ENCODE assay signal across 28 cellular contexts in the genomic region with DNA sequence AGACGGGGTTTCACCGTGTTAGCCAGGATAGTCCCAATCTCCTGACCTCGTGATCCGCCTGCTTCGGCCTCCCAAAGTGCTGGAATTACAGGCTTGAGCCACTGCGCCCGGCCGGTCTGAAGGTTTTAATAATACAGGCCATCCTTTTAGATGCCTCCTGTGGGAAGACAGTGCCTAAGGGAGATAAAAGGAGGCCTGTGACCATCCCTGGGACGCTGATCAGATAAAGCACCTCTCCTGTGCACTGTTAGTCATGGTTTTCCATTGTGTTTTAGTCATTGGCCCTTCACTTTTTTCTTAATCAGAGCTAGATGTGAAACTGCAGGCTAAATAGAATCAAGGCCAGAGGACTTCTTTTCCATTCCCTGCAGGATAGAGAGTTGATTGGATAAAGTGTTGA. TPM values are rescaled to one million over a fixed set of nuclear protein-coding genes. Genes with fewer than 3 reads are reported as not detected.
A peak's percentile ranks its signal among the peaks of the same experiment; 100 is the strongest.
DNase-seq lines count a peak whose midpoint lies in the region; ATAC-seq and TF ChIP-seq lines count a peak whose summit lies in the region.
"Had no signal": no experiment of that assay in that cellular context is flagged by ENCODE, and none has a peak within 500 bp of the region (broad histone marks: within the 10 kb centered on the region; RNA-seq: fewer than 3 reads in every experiment).

No MANE protein-coding gene starts in this region.

- no peaks in the 10 kb centered on the region for H3K9me3 ChIP-seq in smooth muscle cell (replicated peaks; ENCODE audit: low read depth)
- H3K9me3 ChIP-seq: A549, HAP-1, MG63, SJCRH30 had no signal

- no peak overlapping the region for H3K27ac ChIP-seq in smooth muscle cell (ENCODE audit: low read depth)
- H3K27ac ChIP-seq: A549, SJCRH30 had no signal

- H4K20me1 ChIP-seq in smooth muscle cell (ENCODE audit: low read depth), result peaks cover 38% of the 10 kb centered on the region

- H3K4me3 ChIP-seq in smooth muscle cell, result no peak overlapping the region
- H3K4me3 ChIP-seq: A549, GM12878, HAP-1, MG63, SJCRH30 had no signal

- no peaks in the 10 kb centered on the region for H3K4me1 ChIP-seq in smooth muscle cell (ENCODE audit: low read depth)
- H3K4me1 ChIP-seq: HAP-1, SJCRH30 had no signal

- peaks cover 8% of the 10 kb centered on the region for H3K79me2 ChIP-seq in smooth muscle cell (ENCODE audit: low read depth)

- no peak for ATAC-seq in activated naive CD8-positive, alpha-beta T cell treated with anti-CD3 and anti-CD28 coated beads, Interleukin-2, amount 10 ng/mL, durations not matched to agents 7 days and 5 days (ENCODE audit: low read depth)
- ATAC-seq: A549 had no signal

- intact Hi-C loops in activated T-helper 2 cell treated with anti-CD3 and anti-CD28 coated beads, Interferon-gamma antibody, Interleukin-2, Interleukin-4, amounts not matched to agents 10 μg/mL and 5 μg/mL and 100 μg/mL, durations not matched to agents 14 hours and 24 hours and 36 hours (cut with micrococcal nuclease), result no loop called here

- TF ChIP-seq CTCF in endothelial cell (IDR thresholded peaks at IDR 0.05; ENCODE audit: unreplicated experiment) (no peak), smooth muscle cell (IDR thresholded peaks at IDR 0.05; ENCODE audit: borderline replicate concordance, insufficient read depth, poor library complexity, severe bottlenecking) (no peak)

- no peak overlapping the region for H2AFZ ChIP-seq in smooth muscle cell (ENCODE audit: low read depth)

- POLR2A ChIA-PET in activated naive CD8-positive, alpha-beta T cell treated with anti-CD3 and anti-CD28 coated beads, Interleukin-2, amount 10 ng/mL, durations not matched to agents 7 days and 5 days (lab: Charles Lee), result no interaction called here

- no peak for DNase-seq in activated naive CD8-positive, alpha-beta T cell treated with anti-CD3 and anti-CD28 coated beads, Interleukin-2, amount 10 ng/mL, durations not matched to agents 7 days and 5 days
- DNase-seq in activated naive CD8-positive, alpha-beta T cell treated with anti-CD3 and anti-CD28 coated beads for 36 hours, result no peak
- no peak for DNase-seq in activated T-helper 2 cell treated with anti-CD3 and anti-CD28 coated beads, Interferon-gamma antibody, Interleukin-2, Interleukin-4, amounts not matched to agents 10 μg/mL and 5 μg/mL and 100 μg/mL, durations not matched to agents 14 hours and 24 hours and 36 hours (ENCODE audit: low spot score)
- DNase-seq in endothelial cell (ENCODE audit: low spot score) (no peak), hippocampal formation (lab: John Stamatoyannopoulos, UW) (no peak), smooth muscle cell (lab: John Stamatoyannopoulos, UW; ENCODE audit: unreplicated experiment) (no peak)
- DNase-seq in effector CD4-positive, alpha-beta T cell, result no peak
- DNase-seq: AML-193; C1 segment of cervical spinal cord; CD4-positive, alpha-beta memory T cell; COR-L47; DMS79; EL; GDM1; GOT3; HFFc6; KBM-7; MG63; NCI-H1105 treated with DMSO at 0.1 percent for 48 hours; NCI-H146; NCI-H1930; NCI-H2107; NCI-H524; NCI-H774; SJCRH30 had no signal

- peaks cover 30% of the 10 kb centered on the region for H3K4me1 Mint-ChIP-seq in activated naive CD8-positive, alpha-beta T cell treated with anti-CD3 and anti-CD28 coated beads, Interleukin-2, amount 10 ng/mL, durations not matched to agents 7 days and 5 days
- H3K4me1 Mint-ChIP-seq in activated naive CD8-positive, alpha-beta T cell treated with anti-CD3 and anti-CD28 coated beads for 36 hours, result peaks cover 13% of the 10 kb centered on the region
- H3K4me1 Mint-ChIP-seq in activated T-helper 2 cell treated with anti-CD3 and anti-CD28 coated beads, Interferon-gamma antibody, Interleukin-2, Interleukin-4, amounts not matched to agents 10 μg/mL and 5 μg/mL and 100 μg/mL, durations not matched to agents 14 hours and 24 hours and 36 hours (ENCODE audit: low read depth), result peaks cover 23% of the 10 kb centered on the region
- H3K4me1 Mint-ChIP-seq in endothelial cell (ENCODE audit: unreplicated experiment), result peaks cover 10% of the 10 kb centered on the region

- H3K9ac ChIP-seq in smooth muscle cell (ENCODE audit: low read depth), result no peak overlapping the region

- peak overlapping the region; percentile 59 for H3K27ac Mint-ChIP-seq in activated naive CD8-positive, alpha-beta T cell treated with anti-CD3 and anti-CD28 coated beads, Interleukin-2, amount 10 ng/mL, durations not matched to agents 7 days and 5 days
- H3K27ac Mint-ChIP-seq in activated naive CD8-positive, alpha-beta T cell treated with anti-CD3 and anti-CD28 coated beads for 36 hours, result no peak overlapping the region
- peak overlapping the region; percentile 7 for H3K27ac Mint-ChIP-seq in activated T-helper 2 cell treated with anti-CD3 and anti-CD28 coated beads, Interferon-gamma antibody, Interleukin-2, Interleukin-4, amounts not matched to agents 10 μg/mL and 5 μg/mL and 100 μg/mL, durations not matched to agents 14 hours and 24 hours and 36 hours
- no peak overlapping the region for H3K27ac Mint-ChIP-seq in endothelial cell (ENCODE audit: unreplicated experiment)
- H3K27ac Mint-ChIP-seq: HFFc6 had no signal

- no peaks in the 10 kb centered on the region for H3K9me3 Mint-ChIP-seq in activated naive CD8-positive, alpha-beta T cell treated with anti-CD3 and anti-CD28 coated beads, Interleukin-2, amount 10 ng/mL, durations not matched to agents 7 days and 5 days
- H3K9me3 Mint-ChIP-seq in activated naive CD8-positive, alpha-beta T cell treated with anti-CD3 and anti-CD28 coated beads for 36 hours, result no peaks in the 10 kb centered on the region
- H3K9me3 Mint-ChIP-seq in activated T-helper 2 cell treated with anti-CD3 and anti-CD28 coated beads, Interferon-gamma antibody, Interleukin-2, Interleukin-4, amounts not matched to agents 10 μg/mL and 5 μg/mL and 100 μg/mL, durations not matched to agents 14 hours and 24 hours and 36 hours, result no peaks in the 10 kb centered on the region
- no peaks in the 10 kb centered on the region for H3K9me3 Mint-ChIP-seq in endothelial cell (ENCODE audit: unreplicated experiment)
- H3K9me3 Mint-ChIP-seq: CD4-positive, alpha-beta memory T cell; HFFc6 had no signal

- no peaks in the 10 kb centered on the region for H3K27me3 ChIP-seq in smooth muscle cell (ENCODE audit: low read depth)
- H3K27me3 ChIP-seq: MG63, SJCRH30 had no signal

- no peaks in the 10 kb centered on the region for H3F3A ChIP-seq in smooth muscle cell (ENCODE audit: low read depth)

- H3K4me3 Mint-ChIP-seq in activated naive CD8-positive, alpha-beta T cell treated with anti-CD3 and anti-CD28 coated beads, Interleukin-2, amount 10 ng/mL, durations not matched to agents 7 days and 5 days, result peak overlapping the region; percentile 26
- no peak overlapping the region for H3K4me3 Mint-ChIP-seq in activated naive CD8-positive, alpha-beta T cell treated with anti-CD3 and anti-CD28 coated beads for 36 hours
- no peak overlapping the region for H3K4me3 Mint-ChIP-seq in activated T-helper 2 cell treated with anti-CD3 and anti-CD28 coated beads, Interferon-gamma antibody, Interleukin-2, Interleukin-4, amounts not matched to agents 10 μg/mL and 5 μg/mL and 100 μg/mL, durations not matched to agents 14 hours and 24 hours and 36 hours (ENCODE audit: low read depth)
- H3K4me3 Mint-ChIP-seq in endothelial cell (ENCODE audit: unreplicated experiment), result peak overlapping the region; percentile 44
- H3K4me3 Mint-ChIP-seq: CD4-positive, alpha-beta memory T cell; HFFc6 had no signal

- H3K36me3 Mint-ChIP-seq in activated naive CD8-positive, alpha-beta T cell treated with anti-CD3 and anti-CD28 coated beads, Interleukin-2, amount 10 ng/mL, durations not matched to agents 7 days and 5 days, result peaks cover 28% of the 10 kb centered on the region
- peaks cover 31% of the 10 kb centered on the region for H3K36me3 Mint-ChIP-seq in activated naive CD8-positive, alpha-beta T cell treated with anti-CD3 and anti-CD28 coated beads for 36 hours
- H3K36me3 Mint-ChIP-seq in activated T-helper 2 cell treated with anti-CD3 and anti-CD28 coated beads, Interferon-gamma antibody, Interleukin-2, Interleukin-4, amounts not matched to agents 10 μg/mL and 5 μg/mL and 100 μg/mL, durations not matched to agents 14 hours and 24 hours and 36 hours (ENCODE audit: low read depth), result peaks cover 77% of the 10 kb centered on the region
- H3K36me3 Mint-ChIP-seq in endothelial cell (ENCODE audit: low read depth, unreplicated experiment), result peaks cover 56% of the 10 kb centered on the region

- peaks cover 4% of the 10 kb centered on the region for H3K36me3 ChIP-seq in smooth muscle cell (ENCODE audit: low read depth)

- 94% methylated on average over 9 of the region's 9 CpGs for WGBS in smooth muscle cell (ENCODE audit: low lambda C conversion rate)

- H3K27me3 Mint-ChIP-seq in activated naive CD8-positive, alpha-beta T cell treated with anti-CD3 and anti-CD28 coated beads, Interleukin-2, amount 10 ng/mL, durations not matched to agents 7 days and 5 days, result no peaks in the 10 kb centered on the region
- no peaks in the 10 kb centered on the region for H3K27me3 Mint-ChIP-seq in activated naive CD8-positive, alpha-beta T cell treated with anti-CD3 and anti-CD28 coated beads for 36 hours
- no peaks in the 10 kb centered on the region for H3K27me3 Mint-ChIP-seq in activated T-helper 2 cell treated with anti-CD3 and anti-CD28 coated beads, Interferon-gamma antibody, Interleukin-2, Interleukin-4, amounts not matched to agents 10 μg/mL and 5 μg/mL and 100 μg/mL, durations not matched to agents 14 hours and 24 hours and 36 hours (ENCODE audit: low read depth)
- peaks cover 5% of the 10 kb centered on the region for H3K27me3 Mint-ChIP-seq in endothelial cell (ENCODE audit: unreplicated experiment)
- H3K27me3 Mint-ChIP-seq: CD4-positive, alpha-beta memory T cell had no signal

- H3K4me2 ChIP-seq in smooth muscle cell, result no peak overlapping the region
- H3K4me2 ChIP-seq: A549 had no signal

RNA-seq across cellular contexts. Expression of gene ACADS, which starts 7.6 kb away (rescaled TPM):
- total RNA-seq in activated naive CD8-positive, alpha-beta T cell treated with anti-CD3 and anti-CD28 coated beads, Interleukin-2, amount 10 ng/mL, durations not matched to agents 7 days and 5 days, result 10 to 100 TPM; 17.1 to 22.0 TPM
- total RNA-seq in activated naive CD8-positive, alpha-beta T cell treated with anti-CD3 and anti-CD28 coated beads for 36 hours, result 10 to 100 TPM; 11.4 to 13.4 TPM
- total RNA-seq in activated T-helper 2 cell treated with anti-CD3 and anti-CD28 coated beads, Interferon-gamma antibody, Interleukin-2, Interleukin-4, amounts not matched to agents 10 μg/mL and 5 μg/mL and 100 μg/mL, durations not matched to agents 14 hours and 24 hours and 36 hours, result 16.4 and 16.6 TPM in 2 replicates
- 5.6 TPM for total RNA-seq in endothelial cell (ENCODE audit: unreplicated experiment)
- 3.7 and 6.0 TPM in 2 replicates for total RNA-seq in smooth muscle cell
- 14.0 and 14.3 TPM in 2 replicates for polyA plus RNA-seq in smooth muscle cell

RNA-seq across cellular contexts. Expression of gene UNC119B, which starts 7.8 kb away (rescaled TPM):
- total RNA-seq in activated naive CD8-positive, alpha-beta T cell treated with anti-CD3 and anti-CD28 coated beads, Interleukin-2, amount 10 ng/mL, durations not matched to agents 7 days and 5 days, result 10 to 100 TPM; 19.5 to 23.7 TPM
- 10 to 100 TPM; 24.1 to 25.5 TPM for total RNA-seq in activated naive CD8-positive, alpha-beta T cell treated with anti-CD3 and anti-CD28 coated beads for 36 hours
- total RNA-seq in activated T-helper 2 cell treated with anti-CD3 and anti-CD28 coated beads, Interferon-gamma antibody, Interleukin-2, Interleukin-4, amounts not matched to agents 10 μg/mL and 5 μg/mL and 100 μg/mL, durations not matched to agents 14 hours and 24 hours and 36 hours, result 25.1 and 27.0 TPM in 2 replicates
- total RNA-seq in endothelial cell (ENCODE audit: unreplicated experiment) (35.0 TPM), smooth muscle cell (18.9 and 20.2 TPM in 2 replicates)
- polyA plus RNA-seq in smooth muscle cell, result 9.8 and 13.1 TPM in 2 replicates

RNA-seq across cellular contexts. Expression of gene MLEC, which starts 31.1 kb away (rescaled TPM):
- total RNA-seq in activated naive CD8-positive, alpha-beta T cell treated with anti-CD3 and anti-CD28 coated beads, Interleukin-2, amount 10 ng/mL, durations not matched to agents 7 days and 5 days, result 10 to 100 TPM; 64.5 to 76.1 TPM
- 10 to 100 TPM; 93.1 to 99.5 TPM for total RNA-seq in activated naive CD8-positive, alpha-beta T cell treated with anti-CD3 and anti-CD28 coated beads for 36 hours
- total RNA-seq in activated T-helper 2 cell treated with anti-CD3 and anti-CD28 coated beads, Interferon-gamma antibody, Interleukin-2, Interleukin-4, amounts not matched to agents 10 μg/mL and 5 μg/mL and 100 μg/mL, durations not matched to agents 14 hours and 24 hours and 36 hours, result 136 and 142 TPM in 2 replicates
- total RNA-seq in endothelial cell (ENCODE audit: unreplicated experiment) (124 TPM), smooth muscle cell (70.7 and 92.5 TPM in 2 replicates)
- 220 and 230 TPM in 2 replicates for polyA plus RNA-seq in smooth muscle cell

Comparison
In these comparisons a context has a peak if more than half of its experiments do, and no peak if none do; other contexts are left out.
1. H3K27ac Mint-ChIP-seq: peak in activated naive CD8-positive, alpha-beta T cell treated with anti-CD3 and anti-CD28 coated beads, Interleukin-2, amount 10 ng/mL, durations not matched to agents 7 days and 5 days (single experiment) and activated T-helper 2 cell treated with anti-CD3 and anti-CD28 coated beads, Interferon-gamma antibody, Interleukin-2, Interleukin-4, amounts not matched to agents 10 μg/mL and 5 μg/mL and 100 μg/mL, durations not matched to agents 14 hours and 24 hours and 36 hours (single experiment); none in activated naive CD8-positive, alpha-beta T cell treated with anti-CD3 and anti-CD28 coated beads for 36 hours (single experiment) and endothelial cell (single experiment).
2. H3K4me3 Mint-ChIP-seq: peak in activated naive CD8-positive, alpha-beta T cell treated with anti-CD3 and anti-CD28 coated beads, Interleukin-2, amount 10 ng/mL, durations not matched to agents 7 days and 5 days (single experiment) and endothelial cell (single experiment); none in activated naive CD8-positive, alpha-beta T cell treated with anti-CD3 and anti-CD28 coated beads for 36 hours (single experiment) and activated T-helper 2 cell treated with anti-CD3 and anti-CD28 coated beads, Interferon-gamma antibody, Interleukin-2, Interleukin-4, amounts not matched to agents 10 μg/mL and 5 μg/mL and 100 μg/mL, durations not matched to agents 14 hours and 24 hours and 36 hours (single experiment).